1 cellular context compared by ENCODE assay signal in genomic region chr1:151476083-151476482, GRCh38.
TF ChIP-seq lines count a peak whose summit lies in the region.

No MANE protein-coding gene starts in this region.

TF ChIP-seq in GM23338, 12 proteins besides CTCF, POLR2A, EP300 and RAD21:
- TF ChIP-seq ZNF462 (CRISPR knock-in tag; IDR thresholded peaks at IDR 0.05) (no peak), REST (IDR thresholded peaks at IDR 0.05; ENCODE audit: unreplicated experiment) (no peak), CREB1 (CRISPR knock-in tag; IDR thresholded peaks at IDR 0.05; ENCODE audit: low read depth) (no peak), STAT1 (IDR thresholded peaks at IDR 0.05; ENCODE audit: unreplicated experiment) (no peak), NANOG (IDR thresholded peaks at IDR 0.05; ENCODE audit: borderline replicate concordance) (no peak), EZH2phosphoT487 (IDR thresholded peaks at IDR 0.05; ENCODE audit: unreplicated experiment) (no peak), POLR2AphosphoS5 (IDR thresholded peaks at IDR 0.05; ENCODE audit: low read depth) (no peak), ETS1 (IDR thresholded peaks at IDR 0.05) (no peak), ZNF114 (CRISPR knock-in tag; IDR thresholded peaks at IDR 0.05) (no peak)
TF ChIP-seq in GM23338: peak in this region for 0.
